In the genomic region with DNA sequence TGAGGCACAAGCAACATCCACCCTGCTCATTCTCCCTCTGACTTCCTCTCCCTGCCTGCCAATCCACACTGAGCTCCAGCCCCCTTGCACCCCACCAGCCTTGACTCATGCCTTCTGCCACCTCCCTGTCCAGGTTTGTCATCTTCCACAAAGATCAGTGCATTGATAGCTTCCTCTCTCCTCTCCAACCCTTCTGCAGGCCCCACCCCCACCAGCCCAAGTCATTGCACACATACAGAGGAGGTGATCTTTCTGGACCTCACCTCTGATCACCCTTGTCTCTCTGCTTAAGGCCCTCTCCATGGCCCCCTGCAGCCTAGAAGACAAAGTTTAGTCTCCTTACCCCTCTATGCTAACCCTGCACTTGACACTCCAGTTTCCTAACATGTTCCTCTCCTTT, we compare ENCODE assay signal across 15 cellular contexts. TPM values are rescaled to one million over a fixed set of nuclear protein-coding genes. Genes with fewer than 3 reads are reported as not detected.
DNase-seq lines count a peak whose midpoint lies in the region; ATAC-seq and TF ChIP-seq lines count a peak whose summit lies in the region.
"Had no signal": no experiment of that assay in that cellular context is flagged by ENCODE, and none has a peak within 500 bp of the region (broad histone marks: within the 10 kb centered on the region; RNA-seq: fewer than 3 reads in every experiment).

No MANE protein-coding gene starts in this region.

- H3K4me3 ChIP-seq in right atrium auricular region (no peak overlapping the region), heart left ventricle (no peak overlapping the region), neuronal stem cell (ENCODE audit: low read length in 2 of 2) (no peak overlapping the region)
- H3K4me3 ChIP-seq: BLaER1 treated with 17β-estradiol and CSF1 and Interleukin-3, amounts not matched to agents 10 nM and 100 nM had no signal

- H3K27me3 ChIP-seq in right atrium auricular region (no peaks in the 10 kb centered on the region), heart left ventricle (no peaks in the 10 kb centered on the region), neuronal stem cell (ENCODE audit: control insufficient read depth in 3 of 3, insufficient read depth in 3 of 3, low read depth in 1 of 3, low read length in 3 of 3) (peaks cover 0 to 3% (median 0%) of the 10 kb centered on the region in 3 experiments)
- H3K27me3 ChIP-seq: BLaER1 treated with 17β-estradiol and CSF1 and Interleukin-3, amounts not matched to agents 10 nM and 100 nM had no signal

- H3K9me3 ChIP-seq in right atrium auricular region (no peaks in the 10 kb centered on the region), heart left ventricle (peaks cover 0 to 2% (median 0%) of the 10 kb centered on the region in 12 donors), neuronal stem cell (replicated peaks in 1 of 2; ENCODE audit: control insufficient read depth in 2 of 2, insufficient read depth in 1 of 2, low read depth in 1 of 2, low read length in 2 of 2) (no peaks in the 10 kb centered on the region)

- H2AK5ac ChIP-seq in neuronal stem cell (ENCODE audit: low read depth, low read length) = no peak overlapping the region

- H3K79me1 ChIP-seq in neuronal stem cell (ENCODE audit: low read depth, low read length) = no peaks in the 10 kb centered on the region

- no peak overlapping the region for H3K23ac ChIP-seq in neuronal stem cell (ENCODE audit: low read depth, low read length, poor library complexity)

- peak overlapping the region; percentile 92 for H3K14ac ChIP-seq in neuronal stem cell (ENCODE audit: low read length)

- H2BK120ac ChIP-seq in neuronal stem cell (ENCODE audit: low read depth, low read length) = no peak overlapping the region

- H2BK12ac ChIP-seq in neuronal stem cell (ENCODE audit: low read length) = no peak overlapping the region

- H2AFZ ChIP-seq in neuronal stem cell (ENCODE audit: low read length) = no peak overlapping the region

- no peak overlapping the region for H4K91ac ChIP-seq in neuronal stem cell (ENCODE audit: low read depth, low read length, poor library complexity)

- intact Hi-C loops in heart left ventricle (cut with DNase I) = no loop called here

- ATAC-seq in heart left ventricle (no peak), HG02588 (IDR thresholded peaks at IDR 0.05; ENCODE audit: unreplicated experiment) (no peak)
- ATAC-seq: HCT116 had no signal

- H2BK5ac ChIP-seq in neuronal stem cell (ENCODE audit: low read length) = no peak overlapping the region

- no peak overlapping the region for H2BK15ac ChIP-seq in neuronal stem cell (ENCODE audit: low read length)

- H3K18ac ChIP-seq in neuronal stem cell (ENCODE audit: low read length) = no peak overlapping the region

- no peak for TF ChIP-seq POLR2A in heart left ventricle (IDR thresholded peaks at IDR 0.05)

- DNase-seq in right atrium auricular region (ENCODE audit: low spot score) (peak; percentile 43), heart left ventricle (no peak), iPS-NIHi7 (ENCODE audit: extremely low spot score) (peak; percentile 2), neuronal stem cell (ENCODE audit: low spot score) (no peak), HuH-7 (ENCODE audit: low spot score) (no peak), T-helper 1 cell (no peak)
- DNase-seq: 8988T; CD4-positive, CD25-positive, alpha-beta regulatory T cell; DMS53; IMR-90; KBM-7 had no signal

- no peak overlapping the region for H3K9ac ChIP-seq in neuronal stem cell (ENCODE audit: low read depth, low read length, poor library complexity)
- H3K9ac ChIP-seq: BLaER1 treated with 17β-estradiol and CSF1 and Interleukin-3, amounts not matched to agents 10 nM and 100 nM had no signal

- no peak overlapping the region for H3K27ac ChIP-seq in right atrium auricular region
- H3K27ac ChIP-seq in heart left ventricle = no peak overlapping the region
- H3K27ac ChIP-seq in neuronal stem cell (replicated peaks; ENCODE audit: low read length) = no peak overlapping the region
- H3K27ac ChIP-seq: BLaER1 treated with 17β-estradiol and CSF1 and Interleukin-3, amounts not matched to agents 10 nM and 100 nM had no signal

- H3K36me3 ChIP-seq in right atrium auricular region = no peaks in the 10 kb centered on the region
- H3K36me3 ChIP-seq in heart left ventricle = no peaks in the 10 kb centered on the region
- no peaks in the 10 kb centered on the region for H3K36me3 ChIP-seq in neuronal stem cell (replicated peaks in 1 of 2; ENCODE audit: control insufficient read depth in 2 of 2, insufficient read depth in 2 of 2, low read length in 2 of 2)
- H3K36me3 ChIP-seq: BLaER1 treated with 17β-estradiol and CSF1 and Interleukin-3, amounts not matched to agents 10 nM and 100 nM had no signal

- H3K4me2 ChIP-seq in neuronal stem cell (ENCODE audit: insufficient read depth, low read length, poor library complexity, severe bottlenecking) = no peak overlapping the region
- H3K4me2 ChIP-seq: BLaER1 treated with 17β-estradiol and CSF1 and Interleukin-3, amounts not matched to agents 10 nM and 100 nM had no signal

- H3K4me1 ChIP-seq in right atrium auricular region = no peaks in the 10 kb centered on the region
- H3K4me1 ChIP-seq in heart left ventricle = peaks cover 0 to 8% (median 0%) of the 10 kb centered on the region in 12 donors
- H3K4me1 ChIP-seq in neuronal stem cell (ENCODE audit: control insufficient read depth in 2 of 2, insufficient read depth in 1 of 2, low read depth in 1 of 2, low read length in 2 of 2) = no peaks in the 10 kb centered on the region
- H3K4me1 ChIP-seq: BLaER1 treated with 17β-estradiol and CSF1 and Interleukin-3, amounts not matched to agents 10 nM and 100 nM had no signal

- no peak overlapping the region for H3K4ac ChIP-seq in neuronal stem cell (ENCODE audit: low read length)

- TF ChIP-seq CTCF in right atrium auricular region (IDR thresholded peaks at IDR 0.05) = no peak
- TF ChIP-seq CTCF in heart left ventricle (IDR thresholded peaks at IDR 0.05) = no peak

- H4K8ac ChIP-seq in neuronal stem cell (ENCODE audit: low read depth, low read length) = no peak overlapping the region

RNA-seq across cellular contexts. Expression of a gene that starts 8.1 kb away (rescaled TPM):
- total RNA-seq in right atrium auricular region (10 to 100 TPM; 20.0 to 47.8 TPM), heart left ventricle (100 to 1,000 TPM in 1 of 9 donors, 10 to 100 TPM in 3, 1 to 10 TPM in 4, not detected in 1; 1.5 to 103 (median 10.0) TPM)
- 10 to 100 TPM in 1 of 2 donors, 1 to 10 TPM in 1; 7.6 to 24.9 TPM for polyA plus RNA-seq in heart left ventricle
- not detected for polyA plus RNA-seq in neuronal stem cell (2013, experiment 1 of 2)
- polyA plus RNA-seq in neuronal stem cell (2013, experiment 2 of 2) = not detected
- total RNA-seq: CD4-positive, CD25-positive, alpha-beta regulatory T cell; H4; IMR-90 had no signal
- polyA plus RNA-seq: CD4-positive, CD25-positive, alpha-beta regulatory T cell; IMR-90 had no signal

Comparison
In these comparisons a context has a peak if more than half of its experiments do, and no peak if none do; other contexts are left out.
1. DNase-seq: peak in right atrium auricular region (single experiment) and iPS-NIHi7 (single experiment); none in heart left ventricle (0 of 5), neuronal stem cell (single experiment), HuH-7 (single experiment) and T-helper 1 cell (0 of 5).